In the genomic region with DNA sequence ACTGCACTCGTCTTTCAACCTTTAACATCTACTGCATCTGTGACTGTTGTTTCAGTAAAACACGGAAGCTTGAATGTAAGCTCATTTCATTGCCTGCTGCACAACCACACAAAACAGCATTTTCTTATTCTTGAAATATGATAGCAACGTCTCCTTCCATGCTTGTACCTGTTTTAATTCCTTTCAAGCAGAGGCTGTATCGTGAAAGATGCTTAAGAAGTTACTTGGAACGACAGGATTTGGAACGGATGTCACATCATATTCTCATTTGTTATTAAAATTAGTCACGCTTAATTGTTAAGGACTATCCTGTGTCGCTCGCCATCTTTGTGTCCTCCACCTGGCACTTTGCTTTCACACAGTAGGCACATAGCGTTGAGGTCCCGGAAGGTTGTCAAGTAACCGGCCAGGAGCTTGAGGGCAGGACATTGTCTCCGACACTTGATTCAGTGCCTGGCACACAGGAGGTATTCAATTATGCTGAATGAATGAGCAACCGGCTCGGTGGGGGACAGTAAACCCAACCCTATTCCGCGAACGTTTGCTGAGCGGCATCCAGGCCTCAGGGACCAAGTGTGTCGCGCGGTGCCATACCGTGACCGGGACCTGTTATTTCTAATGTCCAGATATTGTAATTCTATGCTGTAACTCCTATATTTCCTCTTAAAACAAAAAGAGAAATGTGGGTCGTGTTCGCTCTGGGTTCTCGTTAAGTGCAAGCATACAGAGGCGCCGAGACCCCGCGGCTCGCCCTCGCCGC, we compare ENCODE assay signal across 7 cellular contexts. TPM values are rescaled to one million over a fixed set of nuclear protein-coding genes. Genes with fewer than 3 reads are reported as not detected.
DNase-seq lines count a peak whose midpoint lies in the region; ATAC-seq and TF ChIP-seq lines count a peak whose summit lies in the region.

No MANE protein-coding gene starts in this region.

- H3K4me3 ChIP-seq in HCT116 (replicated peaks in 1 of 2; ENCODE audit: low read depth in 1 of 2, low read length in 2 of 2) (peak overlapping the region; percentile 64 to 85), ectodermal cell (ENCODE audit: insufficient read depth, low read depth, low read length) (peak overlapping the region; percentile 84), testis (peak overlapping the region; percentile 95)

- peaks cover 26% of the 10 kb centered on the region for H3K4me1 Mint-ChIP-seq in memory B cell

- peaks cover 0 to 14% of the 10 kb centered on the region in 2 experiments; a peak in 2 of 4 replicates for H3K4me1 ChIP-seq in HCT116 (ENCODE audit: control insufficient read depth in 1 of 2, insufficient read depth in 2 of 2, low read length in 2 of 2)
- peaks cover 8% of the 10 kb centered on the region for H3K4me1 ChIP-seq in ectodermal cell (ENCODE audit: control insufficient read depth, insufficient read depth, low read length)
- peaks cover 15% of the 10 kb centered on the region for H3K4me1 ChIP-seq in testis

- H3K27ac ChIP-seq in HCT116 (ENCODE audit: low read depth, low read length) (peak overlapping the region; percentile 94), ectodermal cell (ENCODE audit: insufficient read depth, low read depth, low read length, poor library complexity, severe bottlenecking) (peak overlapping the region; percentile 92), testis (peak overlapping the region; percentile 97 to 99)

- DNase-seq in GM13977 (ENCODE audit: low spot score) (peak; percentile 28), HCT116 (ENCODE audit: low read depth, low spot score) (no peak), NAMALWA (ENCODE audit: low spot score) (peak; percentile 79), T-helper 2 cell (peak in 3 of 5 experiments; percentile 17 to 77 (median 21)), memory B cell (ENCODE audit: low spot score in 2 of 2) (no peak), testis (peak; percentile 64)

- no peaks in the 10 kb centered on the region for H4K20me1 ChIP-seq in HCT116 (ENCODE audit: insufficient read depth)

- peak overlapping the region; percentile 86 for H2AFZ ChIP-seq in HCT116 (ENCODE audit: low read depth, low read length, poor library complexity, severe bottlenecking)

- H3K4me2 ChIP-seq in HCT116 (ENCODE audit: low read length), result peak overlapping the region; percentile 84

- in situ Hi-C loops in GM13977 (cut with MboI; ENCODE audit: low pct_unique_long_range_greater_than_20kb, low sequenced_read_pairs, unreplicated experiment), result loop anchor here (25.0 kb wide), 1 partner anchor 317 kb away; a partner anchor contains a TSS

- H3K9me3 ChIP-seq in HCT116 (ENCODE audit: control insufficient read depth in 1 of 2, insufficient read depth in 1 of 2, low read depth in 1 of 2, low read length in 2 of 2) (no peaks in the 10 kb centered on the region), ectodermal cell (ENCODE audit: control insufficient read depth, low read length) (no peaks in the 10 kb centered on the region), testis (no peaks in the 10 kb centered on the region)

- BruUV-seq in HCT116 (replicated peaks; lab: Mats Ljungman, UMichigan), result TSS peak; percentile 49

- RAD21 ChIA-PET in HCT116 (lab: Charles Lee; ENCODE audit: low non-redundant PET in 1 of 2, low total read pairs in 2 of 2, uncharacterized antibody in 2 of 2, unreplicated experiment in 2 of 2), result interaction anchor here in 1 of 2 experiments (1.1 kb wide), 1 partner anchor 189 kb away, joined by 3 read pairs; no protein-coding TSS in a partner anchor

- peaks cover 4% of the 10 kb centered on the region for H3K36me3 Mint-ChIP-seq in memory B cell

- TF ChIP-seq CTCF in GM13977 (IDR thresholded peaks at IDR 0.05; ENCODE audit: extremely low read depth, insufficient read depth, missing control alignments) (no peak), HCT116 (IDR thresholded peaks at IDR 0.05 in 2 of 3, conservative IDR thresholded peaks at IDR 0.05 in 1 of 3; ENCODE audit: borderline replicate concordance in 1 of 3, insufficient read depth in 1 of 3, low read depth in 2 of 3, low read length in 2 of 3) (no peak), testis (IDR thresholded peaks at IDR 0.05) (no peak)

- H3K9ac ChIP-seq in HCT116 (ENCODE audit: low read length), result peak overlapping the region; percentile 77

- intact Hi-C loops in HCT116 (cut with micrococcal nuclease), result no loop called here
- intact Hi-C loops in testis (cut with DNase I; ENCODE audit: low total_unique reads), result no loop called here

- H3K9me3 Mint-ChIP-seq in memory B cell, result no peaks in the 10 kb centered on the region

- TF ChIP-seq POLR2A in HCT116 (IDR thresholded peaks at IDR 0.05; ENCODE audit: borderline replicate concordance, extremely low read depth, insufficient read depth, insufficient read length), result no peak
- TF ChIP-seq POLR2A in testis (IDR thresholded peaks at IDR 0.05), result no peak

- H3K79me2 ChIP-seq in HCT116 (ENCODE audit: insufficient read depth, low read length), result peaks cover 39% of the 10 kb centered on the region

- no peak for TF ChIP-seq RAD21 in HCT116 (IDR thresholded peaks at IDR 0.05; ENCODE audit: low read depth)

- no peaks in the 10 kb centered on the region for H3K27me3 Mint-ChIP-seq in memory B cell

- peak overlapping the region; percentile 92 for H3K4me3 Mint-ChIP-seq in memory B cell

- POLR2A ChIA-PET in HCT116 (lab: Charles Lee), result interaction anchor here (0.9 to 1.6 kb wide), 4 partner anchors 10 to 210 kb away, joined by 3 to 5 read pairs (median 4); a partner anchor contains a TSS

- H3K36me3 ChIP-seq in HCT116 (ENCODE audit: control insufficient read depth in 1 of 2, insufficient read depth in 2 of 2, low read length in 2 of 2) (no peaks in the 10 kb centered on the region), ectodermal cell (ENCODE audit: control insufficient read depth, insufficient read depth, low read length) (no peaks in the 10 kb centered on the region), testis (ENCODE audit: low read depth, missing control alignments) (no peaks in the 10 kb centered on the region)

- 13% methylated on average over 34 of the region's 34 CpGs for WGBS in ectodermal cell, 2 experiments
- WGBS in testis, 2 donors, result 7% methylated on average over 9 to 34 of the region's 34 CpGs

- H3K9me2 ChIP-seq in HCT116 (ENCODE audit: insufficient read depth), result no peaks in the 10 kb centered on the region

- H3K27ac Mint-ChIP-seq in memory B cell, result peak overlapping the region; percentile 99

- ATAC-seq in HCT116 (peak; percentile 31), memory B cell (ENCODE audit: low read depth) (peak; percentile 35)

- CTCF ChIA-PET in HCT116 (lab: Charles Lee), result interaction anchor here (0.6 to 3.2 kb wide), 26 partner anchors 8 to 381 kb away, joined by 3 to 45 read pairs (median 4); a partner anchor contains a TSS

- no peaks in the 10 kb centered on the region for H3K27me3 ChIP-seq in HCT116 (ENCODE audit: insufficient read depth, low read length)
- H3K27me3 ChIP-seq in ectodermal cell (ENCODE audit: control insufficient read depth, insufficient read depth, low read length, poor library complexity, severe bottlenecking), result no peaks in the 10 kb centered on the region
- H3K27me3 ChIP-seq in testis, result no peaks in the 10 kb centered on the region

TF ChIP-seq in HCT116, 20 proteins besides CTCF, POLR2A, EP300 and RAD21:
- TF ChIP-seq SIN3A (IDR thresholded peaks at IDR 0.05; ENCODE audit: low read depth), result no peak

RNA-seq across cellular contexts. Expression of a gene that starts 0.5 kb away (rescaled TPM):
- total RNA-seq in HCT116 (2021; ENCODE audit: unreplicated experiment) (42.4 TPM), testis (10 to 100 TPM; 58.9 to 72.4 TPM)
- 18.0 and 21.0 TPM in 2 replicates for polyA plus RNA-seq in HCT116 (2012)
- 38.1 TPM for polyA plus RNA-seq in ectodermal cell (2013, experiment 1 of 4)
- 44.0 TPM for polyA plus RNA-seq in ectodermal cell (2013, experiment 2 of 4)
- 29.6 TPM for polyA plus RNA-seq in ectodermal cell (2013, experiment 3 of 4)
- polyA plus RNA-seq in ectodermal cell (2013, experiment 4 of 4), result 37.8 TPM
- polyA plus RNA-seq in testis (ENCODE audit: insufficient read depth, low read depth, low replicate concordance), result 242 TPM

Comparison
In these comparisons a context has a peak if more than half of its experiments do, and no peak if none do; other contexts are left out.
1. DNase-seq: peak in GM13977 (single experiment), NAMALWA (single experiment), T-helper 2 cell (3 of 5) and testis (single experiment); none in HCT116 (single experiment) and memory B cell (0 of 2).
2. Peak in every context shown above with its lines, with median percentiles within 50 percentile points of each other: H3K27ac ChIP-seq and H3K4me3 ChIP-seq.